Comparison of ENCODE assay signal across 1 cellular context in the genomic region with DNA sequence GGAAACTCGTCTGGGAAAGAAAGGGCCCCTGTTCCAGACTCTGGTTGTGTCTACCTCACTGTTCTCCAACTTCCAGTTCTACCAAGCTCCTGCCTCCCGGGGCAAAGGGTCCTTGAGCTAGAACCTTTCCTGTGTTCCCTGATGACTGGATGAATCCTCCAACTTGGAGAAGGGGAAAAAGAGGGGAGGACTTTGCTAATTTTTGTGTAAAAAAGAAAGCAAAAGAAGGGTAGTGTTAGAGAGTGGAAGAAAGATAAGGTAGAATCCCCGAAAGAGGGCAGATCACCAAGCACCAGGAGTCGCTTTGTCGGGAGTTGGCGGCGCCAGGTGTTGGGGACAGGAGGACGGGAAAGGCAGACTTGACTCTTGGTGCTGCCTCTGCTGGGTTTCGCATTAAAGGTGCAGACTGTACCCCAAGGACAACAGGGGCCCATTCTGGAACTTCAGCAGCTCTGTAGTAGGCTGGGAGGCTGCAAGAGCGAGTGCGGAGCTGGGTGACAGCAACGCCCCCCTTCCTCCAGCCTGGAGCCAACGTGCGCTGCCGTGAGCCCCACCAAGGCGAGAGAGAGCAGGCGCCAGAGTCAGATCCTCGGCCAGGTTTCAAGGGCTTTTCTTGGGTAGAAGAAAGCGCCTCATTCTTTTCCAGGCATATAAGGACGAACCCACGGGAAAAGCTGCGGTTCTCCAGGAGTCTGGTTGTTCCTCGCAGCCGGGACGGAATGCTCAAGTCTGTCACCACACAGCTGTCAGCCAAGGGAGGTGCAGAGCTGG.
TF ChIP-seq lines count a peak whose summit lies in the region.

No MANE protein-coding gene starts in this region.

TF ChIP-seq in HepG2, 621 proteins besides CTCF, POLR2A, EP300 and RAD21 (continued from another document and continues in another):
- TF ChIP-seq, protein P1, sequence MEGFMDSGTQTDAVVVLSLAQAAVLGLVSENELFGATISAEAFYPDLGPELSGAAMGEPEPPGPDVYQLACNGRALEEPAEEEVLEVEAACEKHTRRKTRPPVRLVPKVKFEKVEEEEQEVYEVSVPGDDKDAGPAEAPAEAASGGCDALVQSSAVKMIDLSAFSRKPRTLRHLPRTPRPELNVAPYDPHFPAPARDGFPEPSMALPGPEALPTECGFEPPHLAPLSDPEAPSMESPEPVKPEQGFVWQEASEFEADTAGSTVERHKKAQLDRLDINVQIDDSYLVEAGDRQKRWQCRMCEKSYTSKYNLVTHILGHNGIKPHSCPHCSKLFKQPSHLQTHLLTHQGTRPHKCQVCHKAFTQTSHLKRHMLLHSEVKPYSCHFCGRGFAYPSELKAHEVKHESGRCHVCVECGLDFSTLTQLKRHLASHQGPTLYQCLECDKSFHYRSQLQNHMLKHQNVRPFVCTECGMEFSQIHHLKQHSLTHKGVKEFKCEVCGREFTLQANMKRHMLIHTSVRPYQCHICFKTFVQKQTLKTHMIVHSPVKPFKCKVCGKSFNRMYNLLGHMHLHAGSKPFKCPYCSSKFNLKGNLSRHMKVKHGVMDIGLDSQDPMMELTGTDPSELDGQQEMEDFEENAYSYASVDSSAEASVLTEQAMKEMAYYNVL (CRISPR knock-in tag; IDR thresholded peaks at IDR 0.05; ENCODE audit: borderline replicate concordance): peak; percentile 7; the same call in 1 of the 2 replicates
- no peak for TF ChIP-seq ZNF75D (CRISPR knock-in tag; IDR thresholded peaks at IDR 0.05; ENCODE audit: borderline replicate concordance)
- no peak for TF ChIP-seq RBAK (CRISPR knock-in tag; IDR thresholded peaks at IDR 0.05)
- no peak for TF ChIP-seq SMYD3 (CRISPR knock-in tag; IDR thresholded peaks at IDR 0.05)
- TF ChIP-seq ZNF670 (CRISPR knock-in tag; IDR thresholded peaks at IDR 0.05; ENCODE audit: borderline replicate concordance): 0 out of 2 replicates have a peak, but pooled peaks have one; percentile 48
- TF ChIP-seq ZNF234 (CRISPR knock-in tag; conservative IDR thresholded peaks at IDR 0.05): no peak
- TF ChIP-seq NBN (conservative IDR thresholded peaks at IDR 0.05): no peak
- no peak for TF ChIP-seq MYC (CRISPR knock-in tag; IDR thresholded peaks at IDR 0.05; ENCODE audit: borderline replicate concordance)
- TF ChIP-seq, protein P2, sequence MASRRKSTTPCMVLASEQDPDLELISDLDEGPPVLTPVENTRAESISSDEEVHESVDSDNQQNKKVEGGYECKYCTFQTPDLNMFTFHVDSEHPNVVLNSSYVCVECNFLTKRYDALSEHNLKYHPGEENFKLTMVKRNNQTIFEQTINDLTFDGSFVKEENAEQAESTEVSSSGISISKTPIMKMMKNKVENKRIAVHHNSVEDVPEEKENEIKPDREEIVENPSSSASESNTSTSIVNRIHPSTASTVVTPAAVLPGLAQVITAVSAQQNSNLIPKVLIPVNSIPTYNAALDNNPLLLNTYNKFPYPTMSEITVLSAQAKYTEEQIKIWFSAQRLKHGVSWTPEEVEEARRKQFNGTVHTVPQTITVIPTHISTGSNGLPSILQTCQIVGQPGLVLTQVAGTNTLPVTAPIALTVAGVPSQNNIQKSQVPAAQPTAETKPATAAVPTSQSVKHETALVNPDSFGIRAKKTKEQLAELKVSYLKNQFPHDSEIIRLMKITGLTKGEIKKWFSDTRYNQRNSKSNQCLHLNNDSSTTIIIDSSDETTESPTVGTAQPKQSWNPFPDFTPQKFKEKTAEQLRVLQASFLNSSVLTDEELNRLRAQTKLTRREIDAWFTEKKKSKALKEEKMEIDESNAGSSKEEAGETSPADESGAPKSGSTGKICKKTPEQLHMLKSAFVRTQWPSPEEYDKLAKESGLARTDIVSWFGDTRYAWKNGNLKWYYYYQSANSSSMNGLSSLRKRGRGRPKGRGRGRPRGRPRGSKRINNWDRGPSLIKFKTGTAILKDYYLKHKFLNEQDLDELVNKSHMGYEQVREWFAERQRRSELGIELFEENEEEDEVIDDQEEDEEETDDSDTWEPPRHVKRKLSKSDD (CRISPR knock-in tag; IDR thresholded peaks at IDR 0.05; ENCODE audit: low read depth): no peak
- TF ChIP-seq, protein P3, sequence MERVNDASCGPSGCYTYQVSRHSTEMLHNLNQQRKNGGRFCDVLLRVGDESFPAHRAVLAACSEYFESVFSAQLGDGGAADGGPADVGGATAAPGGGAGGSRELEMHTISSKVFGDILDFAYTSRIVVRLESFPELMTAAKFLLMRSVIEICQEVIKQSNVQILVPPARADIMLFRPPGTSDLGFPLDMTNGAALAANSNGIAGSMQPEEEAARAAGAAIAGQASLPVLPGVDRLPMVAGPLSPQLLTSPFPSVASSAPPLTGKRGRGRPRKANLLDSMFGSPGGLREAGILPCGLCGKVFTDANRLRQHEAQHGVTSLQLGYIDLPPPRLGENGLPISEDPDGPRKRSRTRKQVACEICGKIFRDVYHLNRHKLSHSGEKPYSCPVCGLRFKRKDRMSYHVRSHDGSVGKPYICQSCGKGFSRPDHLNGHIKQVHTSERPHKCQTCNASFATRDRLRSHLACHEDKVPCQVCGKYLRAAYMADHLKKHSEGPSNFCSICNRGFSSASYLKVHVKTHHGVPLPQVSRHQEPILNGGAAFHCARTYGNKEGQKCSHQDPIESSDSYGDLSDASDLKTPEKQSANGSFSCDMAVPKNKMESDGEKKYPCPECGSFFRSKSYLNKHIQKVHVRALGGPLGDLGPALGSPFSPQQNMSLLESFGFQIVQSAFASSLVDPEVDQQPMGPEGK (CRISPR knock-in tag; IDR thresholded peaks at IDR 0.05): peak; percentile 35; the same call in 1 of the 2 replicates
- no peak for TF ChIP-seq ZNF878 (CRISPR knock-in tag; IDR thresholded peaks at IDR 0.05)
- no peak for TF ChIP-seq ZNF615 (CRISPR knock-in tag; IDR thresholded peaks at IDR 0.05; ENCODE audit: borderline replicate concordance)
- TF ChIP-seq RARG (CRISPR knock-in tag; IDR thresholded peaks at IDR 0.05; ENCODE audit: low read depth): no peak
- TF ChIP-seq ZNF383 (CRISPR knock-in tag; IDR thresholded peaks at IDR 0.05; ENCODE audit: borderline replicate concordance): no peak
- TF ChIP-seq ZC3H4 (CRISPR knock-in tag; IDR thresholded peaks at IDR 0.05; ENCODE audit: borderline replicate concordance): no peak
- TF ChIP-seq HNRNPLL (IDR thresholded peaks at IDR 0.05; ENCODE audit: low read depth, low read length, poor library complexity, severe bottlenecking): peak; percentile 25
- TF ChIP-seq YEATS2 (CRISPR knock-in tag; IDR thresholded peaks at IDR 0.05; ENCODE audit: borderline replicate concordance): no peak
- no peak for TF ChIP-seq ZNF761 (CRISPR knock-in tag; conservative IDR thresholded peaks at IDR 0.05)
- TF ChIP-seq, protein P4, sequence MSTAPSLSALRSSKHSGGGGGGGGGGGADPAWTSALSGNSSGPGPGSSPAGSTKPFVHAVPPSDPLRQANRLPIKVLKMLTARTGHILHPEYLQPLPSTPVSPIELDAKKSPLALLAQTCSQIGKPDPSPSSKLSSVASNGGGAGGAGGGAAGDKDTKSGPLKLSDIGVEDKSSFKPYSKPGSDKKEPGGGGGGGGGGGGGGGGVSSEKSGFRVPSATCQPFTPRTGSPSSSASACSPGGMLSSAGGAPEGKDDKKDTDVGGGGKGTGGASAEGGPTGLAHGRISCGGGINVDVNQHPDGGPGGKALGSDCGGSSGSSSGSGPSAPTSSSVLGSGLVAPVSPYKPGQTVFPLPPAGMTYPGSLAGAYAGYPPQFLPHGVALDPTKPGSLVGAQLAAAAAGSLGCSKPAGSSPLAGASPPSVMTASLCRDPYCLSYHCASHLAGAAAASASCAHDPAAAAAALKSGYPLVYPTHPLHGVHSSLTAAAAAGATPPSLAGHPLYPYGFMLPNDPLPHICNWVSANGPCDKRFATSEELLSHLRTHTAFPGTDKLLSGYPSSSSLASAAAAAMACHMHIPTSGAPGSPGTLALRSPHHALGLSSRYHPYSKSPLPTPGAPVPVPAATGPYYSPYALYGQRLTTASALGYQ (CRISPR knock-in tag; IDR thresholded peaks at IDR 0.05): no peak
- TF ChIP-seq ZNF749 (CRISPR knock-in tag; IDR thresholded peaks at IDR 0.05; ENCODE audit: borderline replicate concordance): no peak
- no peak for TF ChIP-seq NFATC3 (CRISPR knock-in tag; IDR thresholded peaks at IDR 0.05)
- TF ChIP-seq RELA (CRISPR knock-in tag; IDR thresholded peaks at IDR 0.05): no peak
- TF ChIP-seq ZSCAN31 (CRISPR knock-in tag; IDR thresholded peaks at IDR 0.05; ENCODE audit: low read depth): no peak
- TF ChIP-seq PCBP2 (optimal IDR thresholded peaks at IDR 0.05; ENCODE audit: low read depth, low read length, poor library complexity, severe bottlenecking): no peak
- TF ChIP-seq PHF20 (CRISPR knock-in tag; IDR thresholded peaks at IDR 0.05): no peak
- TF ChIP-seq, protein P5, sequence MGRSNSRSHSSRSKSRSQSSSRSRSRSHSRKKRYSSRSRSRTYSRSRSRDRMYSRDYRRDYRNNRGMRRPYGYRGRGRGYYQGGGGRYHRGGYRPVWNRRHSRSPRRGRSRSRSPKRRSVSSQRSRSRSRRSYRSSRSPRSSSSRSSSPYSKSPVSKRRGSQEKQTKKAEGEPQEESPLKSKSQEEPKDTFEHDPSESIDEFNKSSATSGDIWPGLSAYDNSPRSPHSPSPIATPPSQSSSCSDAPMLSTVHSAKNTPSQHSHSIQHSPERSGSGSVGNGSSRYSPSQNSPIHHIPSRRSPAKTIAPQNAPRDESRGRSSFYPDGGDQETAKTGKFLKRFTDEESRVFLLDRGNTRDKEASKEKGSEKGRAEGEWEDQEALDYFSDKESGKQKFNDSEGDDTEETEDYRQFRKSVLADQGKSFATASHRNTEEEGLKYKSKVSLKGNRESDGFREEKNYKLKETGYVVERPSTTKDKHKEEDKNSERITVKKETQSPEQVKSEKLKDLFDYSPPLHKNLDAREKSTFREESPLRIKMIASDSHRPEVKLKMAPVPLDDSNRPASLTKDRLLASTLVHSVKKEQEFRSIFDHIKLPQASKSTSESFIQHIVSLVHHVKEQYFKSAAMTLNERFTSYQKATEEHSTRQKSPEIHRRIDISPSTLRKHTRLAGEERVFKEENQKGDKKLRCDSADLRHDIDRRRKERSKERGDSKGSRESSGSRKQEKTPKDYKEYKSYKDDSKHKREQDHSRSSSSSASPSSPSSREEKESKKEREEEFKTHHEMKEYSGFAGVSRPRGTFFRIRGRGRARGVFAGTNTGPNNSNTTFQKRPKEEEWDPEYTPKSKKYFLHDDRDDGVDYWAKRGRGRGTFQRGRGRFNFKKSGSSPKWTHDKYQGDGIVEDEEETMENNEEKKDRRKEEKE (IDR thresholded peaks at IDR 0.05): no peak
- no peak for TF ChIP-seq PPARG (CRISPR knock-in tag; conservative IDR thresholded peaks at IDR 0.05)
- TF ChIP-seq, protein P6, sequence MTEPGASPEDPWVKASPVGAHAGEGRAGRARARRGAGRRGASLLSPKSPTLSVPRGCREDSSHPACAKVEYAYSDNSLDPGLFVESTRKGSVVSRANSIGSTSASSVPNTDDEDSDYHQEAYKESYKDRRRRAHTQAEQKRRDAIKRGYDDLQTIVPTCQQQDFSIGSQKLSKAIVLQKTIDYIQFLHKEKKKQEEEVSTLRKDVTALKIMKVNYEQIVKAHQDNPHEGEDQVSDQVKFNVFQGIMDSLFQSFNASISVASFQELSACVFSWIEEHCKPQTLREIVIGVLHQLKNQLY (CRISPR knock-in tag; IDR thresholded peaks at IDR 0.05): no peak
- no peak for TF ChIP-seq NAIF1 (CRISPR knock-in tag; IDR thresholded peaks at IDR 0.05; ENCODE audit: borderline replicate concordance)
- TF ChIP-seq, protein P7, sequence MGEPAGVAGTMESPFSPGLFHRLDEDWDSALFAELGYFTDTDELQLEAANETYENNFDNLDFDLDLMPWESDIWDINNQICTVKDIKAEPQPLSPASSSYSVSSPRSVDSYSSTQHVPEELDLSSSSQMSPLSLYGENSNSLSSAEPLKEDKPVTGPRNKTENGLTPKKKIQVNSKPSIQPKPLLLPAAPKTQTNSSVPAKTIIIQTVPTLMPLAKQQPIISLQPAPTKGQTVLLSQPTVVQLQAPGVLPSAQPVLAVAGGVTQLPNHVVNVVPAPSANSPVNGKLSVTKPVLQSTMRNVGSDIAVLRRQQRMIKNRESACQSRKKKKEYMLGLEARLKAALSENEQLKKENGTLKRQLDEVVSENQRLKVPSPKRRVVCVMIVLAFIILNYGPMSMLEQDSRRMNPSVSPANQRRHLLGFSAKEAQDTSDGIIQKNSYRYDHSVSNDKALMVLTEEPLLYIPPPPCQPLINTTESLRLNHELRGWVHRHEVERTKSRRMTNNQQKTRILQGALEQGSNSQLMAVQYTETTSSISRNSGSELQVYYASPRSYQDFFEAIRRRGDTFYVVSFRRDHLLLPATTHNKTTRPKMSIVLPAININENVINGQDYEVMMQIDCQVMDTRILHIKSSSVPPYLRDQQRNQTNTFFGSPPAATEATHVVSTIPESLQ (CRISPR knock-in tag; conservative IDR thresholded peaks at IDR 0.05): no peak
- no peak for TF ChIP-seq ZNF564 (CRISPR knock-in tag; IDR thresholded peaks at IDR 0.05)
- 0 out of 2 replicates have a peak, but pooled peaks have one; percentile 13 for TF ChIP-seq THAP11 (CRISPR knock-in tag; IDR thresholded peaks at IDR 0.05)
- no peak for TF ChIP-seq POLR2G (IDR thresholded peaks at IDR 0.05; ENCODE audit: low read depth, low read length)
- TF ChIP-seq ELF1 (CRISPR knock-in tag; IDR thresholded peaks at IDR 0.05): no peak
- no peak for TF ChIP-seq PAF1 (CRISPR knock-in tag; IDR thresholded peaks at IDR 0.05)
- TF ChIP-seq ZNF556 (CRISPR knock-in tag; IDR thresholded peaks at IDR 0.05; ENCODE audit: borderline replicate concordance): no peak
- TF ChIP-seq, protein P8, sequence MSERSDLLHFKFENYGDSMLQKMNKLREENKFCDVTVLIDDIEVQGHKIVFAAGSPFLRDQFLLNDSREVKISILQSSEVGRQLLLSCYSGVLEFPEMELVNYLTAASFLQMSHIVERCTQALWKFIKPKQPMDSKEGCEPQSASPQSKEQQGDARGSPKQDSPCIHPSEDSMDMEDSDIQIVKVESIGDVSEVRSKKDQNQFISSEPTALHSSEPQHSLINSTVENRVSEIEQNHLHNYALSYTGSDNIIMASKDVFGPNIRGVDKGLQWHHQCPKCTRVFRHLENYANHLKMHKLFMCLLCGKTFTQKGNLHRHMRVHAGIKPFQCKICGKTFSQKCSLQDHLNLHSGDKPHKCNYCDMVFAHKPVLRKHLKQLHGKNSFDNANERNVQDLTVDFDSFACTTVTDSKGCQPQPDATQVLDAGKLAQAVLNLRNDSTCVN (CRISPR knock-in tag; IDR thresholded peaks at IDR 0.05; ENCODE audit: borderline replicate concordance): 0 out of 2 replicates have a peak, but pooled peaks have one; percentile 16
- no peak for TF ChIP-seq ZFP36L2 (CRISPR knock-in tag; IDR thresholded peaks at IDR 0.05)
- peak; percentile 9 for TF ChIP-seq XRCC5 (optimal IDR thresholded peaks at IDR 0.05; ENCODE audit: low read length)
- no peak for TF ChIP-seq PHB2 (IDR thresholded peaks at IDR 0.05; ENCODE audit: partially characterized antibody)
